10 cellular contexts compared by ENCODE assay signal in genomic region chr11:123505546-123506299, GRCh38.
DNase-seq lines count a peak whose midpoint lies in the region; ATAC-seq and TF ChIP-seq lines count a peak whose summit lies in the region.
"Had no signal": no experiment of that assay in that cellular context is flagged by ENCODE, and none has a peak within 500 bp of the region (broad histone marks: within the 10 kb centered on the region; RNA-seq: fewer than 3 reads in every experiment).

No MANE protein-coding gene starts in this region.

- no peak for TF ChIP-seq CTCF in nephron (IDR thresholded peaks at IDR 0.05; ENCODE audit: unreplicated experiment in 3 of 3)

- H3K36me3 Mint-ChIP-seq in nephron (ENCODE audit: low read depth): no peaks in the 10 kb centered on the region

- ATAC-seq in GM18867 (IDR thresholded peaks at IDR 0.05; ENCODE audit: unreplicated experiment) (peak; percentile 35), GM21825 (IDR thresholded peaks at IDR 0.05; ENCODE audit: unreplicated experiment) (peak; percentile 68)

- DNase-seq in NCI-H1092 treated with DMSO at 0.1 percent for 48 hours (lab: John Stamatoyannopoulos, UW) (peak; percentile 16), NCI-H2081 (lab: John Stamatoyannopoulos, UW) (no peak), foreskin melanocyte (no peak), DMS114 treated with DMSO at 0.1 percent for 48 hours (lab: John Stamatoyannopoulos, UW; ENCODE audit: unreplicated experiment) (no peak), RKO (ENCODE audit: low spot score) (no peak)
- DNase-seq: PC-9, spleen had no signal

- H3K4me1 Mint-ChIP-seq in nephron: peaks cover 12% of the 10 kb centered on the region

- no peaks in the 10 kb centered on the region for H3K27me3 Mint-ChIP-seq in nephron (ENCODE audit: low read depth)

- no peaks in the 10 kb centered on the region for H3K9me3 Mint-ChIP-seq in nephron

- peak overlapping the region; percentile 83 to 96 (median 95) for H3K27ac Mint-ChIP-seq in nephron

- H3K4me3 Mint-ChIP-seq in nephron: peak overlapping the region in 2 of 3 experiments; percentile 9 to 14
